In genomic region chr17:47966079-47966519, GRCh38 we compare ENCODE assay signal across 19 cellular contexts. TPM values are rescaled to one million over a fixed set of nuclear protein-coding genes. Genes with fewer than 3 reads are reported as not detected.
A peak's percentile ranks its signal among the peaks of the same experiment; 100 is the strongest.
DNase-seq lines count a peak whose midpoint lies in the region; ATAC-seq and TF ChIP-seq lines count a peak whose summit lies in the region.
"Had no signal": no experiment of that assay in that cellular context is flagged by ENCODE, and none has a peak within 500 bp of the region (broad histone marks: within the 10 kb centered on the region; RNA-seq: fewer than 3 reads in every experiment).

No MANE protein-coding gene starts in this region.

- 37 to 53% methylated on average over 1 of the region's 1 CpG for WGBS in tibial nerve, 2 donors
- WGBS in spleen, 5 donors = 67 to 77% (median 69%) methylated on average over 1 of the region's 1 CpG

- no peak for TF ChIP-seq CTCF in breast epithelium (IDR thresholded peaks at IDR 0.05)
- TF ChIP-seq CTCF in tibial nerve (IDR thresholded peaks at IDR 0.05) = no peak
- no peak for TF ChIP-seq CTCF in spleen (IDR thresholded peaks at IDR 0.05 in 8 of 11, conservative IDR thresholded peaks at IDR 0.05 in 3 of 11)
- TF ChIP-seq CTCF in glutamatergic neuron (IDR thresholded peaks at IDR 0.05; ENCODE audit: partially characterized antibody, unreplicated experiment) = no peak

- H3K9me3 Mint-ChIP-seq in glutamatergic neuron (ENCODE audit: unreplicated experiment) = peaks cover 12% of the 10 kb centered on the region
- H3K9me3 Mint-ChIP-seq: activated T-cell treated with anti-CD3 and anti-CD28 coated beads, Interleukin-2, amount 50 U/mL, for 24 hours; central memory CD8-positive, alpha-beta T cell had no signal

- DNase-seq in LoVo (ENCODE audit: low spot score) (peak; percentile 90), breast epithelium (ENCODE audit: low spot score in 2 of 2) (no peak), tibial nerve (ENCODE audit: low spot score in 2 of 2) (no peak), spleen (no peak), glutamatergic neuron (no peak)
- DNase-seq: activated CD4-positive, alpha-beta T cell treated with anti-CD3 and anti-CD28 coated beads, Interleukin-2, amount 50 U/mL, for 48 hours; activated T-cell treated with anti-CD3 and anti-CD28 coated beads, Interleukin-2, amount 50 U/mL, for 24 hours; MG63; NCI-H2029; NCI-H524 treated with DMSO at 0.1 percent for 48 hours; SK-N-SH; stimulated activated CD4-positive, alpha-beta T cell treated with anti-CD3 and anti-CD28 coated beads, Interleukin-15, amount 100 ng/mL, for 24 hours had no signal

- H3K36me3 Mint-ChIP-seq in glutamatergic neuron (ENCODE audit: unreplicated experiment) = peaks cover 9% of the 10 kb centered on the region

- H3K4me3 Mint-ChIP-seq in glutamatergic neuron (ENCODE audit: unreplicated experiment) = no peak overlapping the region
- H3K4me3 Mint-ChIP-seq: activated T-cell treated with anti-CD3 and anti-CD28 coated beads, Interleukin-2, amount 50 U/mL, for 24 hours; central memory CD8-positive, alpha-beta T cell had no signal

- H3K27me3 Mint-ChIP-seq in glutamatergic neuron (ENCODE audit: unreplicated experiment) = peaks cover 6% of the 10 kb centered on the region
- H3K27me3 Mint-ChIP-seq: activated T-cell treated with anti-CD3 and anti-CD28 coated beads, Interleukin-2, amount 50 U/mL, for 24 hours; central memory CD8-positive, alpha-beta T cell had no signal

- H3K27me3 ChIP-seq in breast epithelium (no peaks in the 10 kb centered on the region), mucosa of stomach (ENCODE audit: control insufficient read depth, insufficient read depth, low read length) (no peaks in the 10 kb centered on the region), tibial nerve (no peaks in the 10 kb centered on the region), spleen (replicated peaks in 1 of 7) (no peaks in the 10 kb centered on the region)
- H3K27me3 ChIP-seq: BLaER1, MG63 had no signal

- no peaks in the 10 kb centered on the region for H3K9me3 ChIP-seq in breast epithelium
- H3K9me3 ChIP-seq in mucosa of stomach (ENCODE audit: control insufficient read depth, low read length) = no peaks in the 10 kb centered on the region
- H3K9me3 ChIP-seq in tibial nerve = no peaks in the 10 kb centered on the region
- no peaks in the 10 kb centered on the region for H3K9me3 ChIP-seq in spleen
- H3K9me3 ChIP-seq: BLaER1, MG63, SK-N-SH had no signal

- peaks cover 3% of the 10 kb centered on the region for H3K4me1 Mint-ChIP-seq in glutamatergic neuron (ENCODE audit: low read depth, unreplicated experiment)

- no peak for TF ChIP-seq EP300 in tibial nerve (IDR thresholded peaks at IDR 0.05)

- intact Hi-C loops in breast epithelium (cut with DNase I; ENCODE audit: low total_unique reads) = no loop called here
- intact Hi-C loops in spleen (cut with DNase I; ENCODE audit: low total_unique reads) = no loop called here

- ATAC-seq in HG03045 (IDR thresholded peaks at IDR 0.05; ENCODE audit: unreplicated experiment) (no peak), GM19035 (IDR thresholded peaks at IDR 0.05; ENCODE audit: unreplicated experiment) (no peak)

- H3K27ac Mint-ChIP-seq in glutamatergic neuron (ENCODE audit: unreplicated experiment) = no peak overlapping the region
- H3K27ac Mint-ChIP-seq: activated T-cell treated with anti-CD3 and anti-CD28 coated beads, Interleukin-2, amount 50 U/mL, for 24 hours had no signal

- H3K4me3 ChIP-seq in breast epithelium = no peak overlapping the region
- H3K4me3 ChIP-seq in mucosa of stomach (ENCODE audit: low read length) = no peak overlapping the region
- no peak overlapping the region for H3K4me3 ChIP-seq in tibial nerve
- no peak overlapping the region for H3K4me3 ChIP-seq in spleen
- H3K4me3 ChIP-seq: BLaER1, MG63 had no signal

- peak overlapping the region; percentile 30 for H3K9ac ChIP-seq in mucosa of stomach (ENCODE audit: low read length)
- H3K9ac ChIP-seq: BLaER1, SK-N-SH had no signal

- H3K4me1 ChIP-seq in breast epithelium (no peaks in the 10 kb centered on the region), mucosa of stomach (ENCODE audit: control insufficient read depth, insufficient read depth, low read length) (peaks cover 62% of the 10 kb centered on the region), tibial nerve (peaks cover 0 to 29% (median 7%) of the 10 kb centered on the region in 4 donors), spleen (peaks cover 0 to 12% (median 7%) of the 10 kb centered on the region in 6 donors)

- no peaks in the 10 kb centered on the region for H3K36me3 ChIP-seq in breast epithelium
- no peaks in the 10 kb centered on the region for H3K36me3 ChIP-seq in mucosa of stomach (ENCODE audit: control insufficient read depth, insufficient read depth, low read length)
- no peaks in the 10 kb centered on the region for H3K36me3 ChIP-seq in tibial nerve
- no peaks in the 10 kb centered on the region for H3K36me3 ChIP-seq in spleen
- H3K36me3 ChIP-seq: BLaER1, MG63 had no signal

- TF ChIP-seq POLR2A in breast epithelium (IDR thresholded peaks at IDR 0.05) = no peak
- no peak for TF ChIP-seq POLR2A in tibial nerve (IDR thresholded peaks at IDR 0.05)
- no peak for TF ChIP-seq POLR2A in spleen (IDR thresholded peaks at IDR 0.05)

- peak overlapping the region; percentile 23 to 56 for H3K27ac ChIP-seq in breast epithelium
- H3K27ac ChIP-seq in tibial nerve = peak overlapping the region in 3 of 4 donors; percentile 50 to 67 (median 53)
- H3K27ac ChIP-seq in spleen = no peak overlapping the region
- H3K27ac ChIP-seq: BLaER1 had no signal

RNA-seq across cellular contexts. Expression of gene CDK5RAP3, which starts 4.8 kb away (rescaled TPM):
- total RNA-seq in breast epithelium = 100 to 1,000 TPM; 121 to 198 (median 183) TPM
- 100 to 1,000 TPM; 163 to 310 (median 200) TPM for total RNA-seq in tibial nerve
- 100 to 1,000 TPM; 216 to 380 (median 235) TPM for total RNA-seq in spleen
- polyA plus RNA-seq in spleen = 1,000 to 10,000 TPM in 1 of 3 donors, 100 to 1,000 TPM in 2; 328 to 1,020 (median 665) TPM
- total RNA-seq in glutamatergic neuron (ENCODE audit: unreplicated experiment) = 196 TPM

RNA-seq across cellular contexts. Expression of gene PRR15L, which starts 8.4 kb away (rescaled TPM):
- total RNA-seq in breast epithelium = 100 to 1,000 TPM in 1 of 3 donors, 10 to 100 TPM in 1, not detected in 1; 38.7 to 105 TPM
- not detected for total RNA-seq in tibial nerve
- not detected for total RNA-seq in spleen
- under 1 TPM in 1 of 3 donors, not detected in 2; 0.16 TPM for polyA plus RNA-seq in spleen
- total RNA-seq in glutamatergic neuron (ENCODE audit: unreplicated experiment) = not detected
- total RNA-seq: glomerular endothelial cell, HT1080 had no signal
- polyA plus RNA-seq: SK-N-SH had no signal

RNA-seq across cellular contexts. Expression of gene PNPO, which starts 24.7 kb away (rescaled TPM):
- 10 to 100 TPM; 28.3 to 61.2 (median 34.7) TPM for total RNA-seq in breast epithelium
- total RNA-seq in tibial nerve = 10 to 100 TPM; 36.0 to 56.8 (median 51.2) TPM
- 10 to 100 TPM; 23.6 to 28.9 (median 28.1) TPM for total RNA-seq in spleen
- 10 to 100 TPM in 1 of 3 donors, 1 to 10 TPM in 2; 6.1 to 13.0 (median 8.5) TPM for polyA plus RNA-seq in spleen
- total RNA-seq in glutamatergic neuron (ENCODE audit: unreplicated experiment) = 6.0 TPM

Comparison
In these comparisons a context has a peak if more than half of its experiments do, and no peak if none do; other contexts are left out.
1. H3K27ac ChIP-seq: peak in breast epithelium (2 of 2) and tibial nerve (3 of 4); none in spleen (0 of 8).